20 cellular contexts compared by ENCODE assay signal in the genomic region with DNA sequence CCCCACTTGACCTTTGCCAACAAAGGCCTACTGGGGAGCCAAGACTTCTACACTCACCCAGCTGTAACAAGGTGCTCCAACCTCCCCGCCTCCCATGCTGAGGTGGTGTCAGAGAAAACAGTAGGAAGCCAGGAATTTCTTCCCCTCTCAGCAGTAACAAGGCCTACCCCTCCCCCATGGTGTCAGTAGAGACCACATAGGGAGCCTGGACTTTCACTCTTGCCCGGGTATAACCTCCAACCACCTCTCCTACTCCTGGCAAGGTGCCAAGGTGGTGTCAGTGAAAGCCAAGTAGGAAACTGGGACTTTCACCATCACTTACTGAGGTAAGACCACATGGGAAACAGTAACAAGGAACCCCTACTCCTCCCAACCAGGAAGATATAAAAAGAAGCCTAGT.
DNase-seq lines count a peak whose midpoint lies in the region; ATAC-seq lines count a peak whose summit lies in the region.
"Had no signal": no experiment of that assay in that cellular context is flagged by ENCODE, and none has a peak within 500 bp of the region (broad histone marks: within the 10 kb centered on the region; RNA-seq: fewer than 3 reads in every experiment).

No MANE protein-coding gene starts in this region.

- peak; percentile 0 for DNase-seq in NCI-H748 (lab: John Stamatoyannopoulos, UW; ENCODE audit: unreplicated experiment)
- DNase-seq in NCI-H748 treated with DMSO at 0.1 percent for 48 hours (lab: John Stamatoyannopoulos, UW): no peak
- peak; percentile 4 for DNase-seq in NCI-H510A (lab: John Stamatoyannopoulos, UW)
- DNase-seq in glomerular visceral epithelial cell (ENCODE audit: extremely low spot score): peak; percentile 38
- DNase-seq in renal cortical epithelial cell (ENCODE audit: low read depth): peak; percentile 66
- no peak for DNase-seq in NCI-H345 (lab: John Stamatoyannopoulos, UW)
- no peak for DNase-seq in sciatic nerve (ENCODE audit: low spot score)
- DNase-seq: activated CD4-positive, alpha-beta T cell treated with anti-CD3 and anti-CD28 coated beads, Interleukin-2, amount 10 ng/mL, durations not matched to agents 7 days and 5 days; activated naive CD8-positive, alpha-beta T cell treated with anti-CD3 and anti-CD28 coated beads for 36 hours; GM23248; head of caudate nucleus; Karpas-422; NCI-H1105; NCI-H2081 treated with DMSO at 0.1 percent for 48 hours; NCI-H774; occipital lobe; stimulated activated CD4-positive, alpha-beta T cell treated with anti-CD3 and anti-CD28 coated beads, Interleukin-15, amount 100 ng/mL, for 24 hours had no signal

- intact Hi-C loops in sciatic nerve (cut with DNase I): no loop called here

- ATAC-seq in HG03571 (IDR thresholded peaks at IDR 0.05; ENCODE audit: unreplicated experiment): no peak
- no peak for ATAC-seq in sciatic nerve
- ATAC-seq: activated T-helper 17 cell treated with anti-CD3 and anti-CD28 coated beads, Interleukin-2, amount 50 U/mL, for 72 hours; Panc1 had no signal

Comparison
In these comparisons a context has a peak if more than half of its experiments do, and no peak if none do; other contexts are left out.
1. DNase-seq: peak in NCI-H748 (single experiment), NCI-H510A (single experiment), glomerular visceral epithelial cell (single experiment) and renal cortical epithelial cell (single experiment); none in NCI-H748 treated with DMSO at 0.1 percent for 48 hours (single experiment), NCI-H345 (single experiment) and sciatic nerve (single experiment).